ENCODE assay signal across 11 cellular contexts in genomic region chr15:100733088-100733487, GRCh38.
DNase-seq lines count a peak whose midpoint lies in the region; ATAC-seq and TF ChIP-seq lines count a peak whose summit lies in the region.
"Had no signal": no experiment of that assay in that cellular context is flagged by ENCODE, and none has a peak within 500 bp of the region (broad histone marks: within the 10 kb centered on the region; RNA-seq: fewer than 3 reads in every experiment).

No MANE protein-coding gene starts in this region.

- H3K27me3 ChIP-seq in AG04450 (ENCODE audit: control insufficient read depth, insufficient read depth, low read length): no peaks in the 10 kb centered on the region

- intact Hi-C loops in lower leg skin (cut with DNase I; ENCODE audit: low total_unique reads): no loop called here

- DNase-seq in AG04450 (ENCODE audit: low read depth, low spot score): no peak
- DNase-seq in LNCaP clone FGC (ENCODE audit: low read depth): peak; percentile 54
- peak; percentile 43 for DNase-seq in dermis blood vessel endothelial cell
- DNase-seq in lower leg skin (ENCODE audit: low spot score in 2 of 2): peak; percentile 61 to 90
- no peak for DNase-seq in superior temporal gyrus (ENCODE audit: extremely low spot score)
- DNase-seq in inferior parietal cortex (ENCODE audit: extremely low spot score): no peak
- DNase-seq: CD4-positive, CD25-positive, alpha-beta regulatory T cell; mucosa of descending colon; stimulated activated naive B cell treated with anti-CD40 and anti-IgM and Interleukin-4, amounts not matched to agents 10 μg/mL and 1 μg/mL and 100 μg/mL, for 72 hours had no signal

- peaks cover 11% of the 10 kb centered on the region; the same call in 1 of the 2 replicates for H3K9me3 ChIP-seq in AG04450 (ENCODE audit: control insufficient read depth, insufficient read depth, low read length)
- H3K9me3 ChIP-seq: mucosa of descending colon had no signal

- TF ChIP-seq CTCF in AG04450 (IDR thresholded peaks at IDR 0.05; ENCODE audit: low read depth, low read length): no peak
- TF ChIP-seq CTCF in LNCaP clone FGC (IDR thresholded peaks at IDR 0.05; ENCODE audit: control insufficient read depth, extremely low read depth, insufficient read depth): no peak
- TF ChIP-seq CTCF in lower leg skin (IDR thresholded peaks at IDR 0.05): no peak

- H3K4me3 ChIP-seq in AG04450 (ENCODE audit: low read depth, low read length) (no peak overlapping the region), LNCaP clone FGC (ENCODE audit: low read depth, low read length) (no peak overlapping the region), lower leg skin (ENCODE audit: low read depth, poor library complexity, severe bottlenecking) (no peak overlapping the region)
- H3K4me3 ChIP-seq: mucosa of descending colon had no signal

- ATAC-seq in HG02973 (IDR thresholded peaks at IDR 0.05; ENCODE audit: unreplicated experiment) (no peak), HG03159 (IDR thresholded peaks at IDR 0.05; ENCODE audit: unreplicated experiment) (no peak)
- ATAC-seq: mucosa of descending colon; stimulated activated naive B cell treated with anti-CD40 and anti-IgM and Interleukin-4, amounts not matched to agents 10 μg/mL and 1 μg/mL and 100 μg/mL, for 72 hours had no signal

- POLR2A ChIA-PET in AG04450 (lab: Yijun Ruan, JAX): interaction anchor here (1.2 kb wide), 1 partner anchor 11 kb away, joined by 6 read pairs; no protein-coding TSS in a partner anchor

- H3K27ac ChIP-seq in AG04450 (ENCODE audit: low read depth, low read length): peak overlapping the region; percentile 39

- 2 to 15% methylated on average over 6 of the region's 6 CpGs for WGBS in lower leg skin, 2 donors

- TF ChIP-seq POLR2A in lower leg skin (IDR thresholded peaks at IDR 0.05): no peak

- CTCF ChIA-PET in AG04450 (lab: Charles Lee): interaction anchor here (1.1 kb wide), 1 partner anchor 140 kb away, joined by 5 read pairs; no protein-coding TSS in a partner anchor

Comparison
In these comparisons a context has a peak if more than half of its experiments do, and no peak if none do; other contexts are left out.
1. DNase-seq: peak in LNCaP clone FGC (single experiment), dermis blood vessel endothelial cell (single experiment) and lower leg skin (2 of 2); none in AG04450 (single experiment), superior temporal gyrus (single experiment) and inferior parietal cortex (single experiment).